In genomic region chr11:27717377-27717776, GRCh38 we compare ENCODE assay signal across 11 cellular contexts. TPM values are rescaled to one million over a fixed set of nuclear protein-coding genes. Genes with fewer than 3 reads are reported as not detected.
DNase-seq lines count a peak whose midpoint lies in the region; ATAC-seq and TF ChIP-seq lines count a peak whose summit lies in the region.
"Had no signal": no experiment of that assay in that cellular context is flagged by ENCODE, and none has a peak within 500 bp of the region (broad histone marks: within the 10 kb centered on the region; RNA-seq: fewer than 3 reads in every experiment).

No MANE protein-coding gene starts in this region.

- intact Hi-C loops in activated T-helper 1 cell treated with anti-CD3 and anti-CD28 coated beads, Interleukin-12 subunit alpha, Interleukin-12 subunit beta, Interleukin-2, Interleukin-4 antibody, amounts not matched to agents 30 ng/mL and 10 ng/mL and 1 ng/mL, durations not matched to agents 14 hours and 24 hours and 36 hours (cut with micrococcal nuclease) = no loop called here

- DNase-seq in DMS53 treated with DMSO at 0.1 percent for 48 hours (lab: John Stamatoyannopoulos, UW; ENCODE audit: unreplicated experiment) (peak; percentile 29), adipocyte (ENCODE audit: low read depth) (peak; percentile 67), mesothelial cell of epicardium (ENCODE audit: low spot score in 2 of 2, unreplicated experiment in 2 of 2) (no peak), DMS114 treated with DMSO at 0.1 percent for 48 hours (lab: John Stamatoyannopoulos, UW; ENCODE audit: unreplicated experiment) (no peak)
- no peak for DNase-seq in activated naive CD4-positive, alpha-beta T cell (lab: John Stamatoyannopoulos, UW)
- DNase-seq in activated T-helper 1 cell treated with anti-CD3 and anti-CD28 coated beads, Interleukin-12 subunit alpha, Interleukin-12 subunit beta, Interleukin-2, Interleukin-4 antibody, amounts not matched to agents 30 ng/mL and 10 ng/mL and 1 ng/mL, durations not matched to agents 14 hours and 24 hours and 36 hours (ENCODE audit: low spot score) = no peak
- DNase-seq: central memory CD4-positive, alpha-beta T cell; GOT3; KBM-7 had no signal

- peaks cover 27% of the 10 kb centered on the region for H3K4me1 Mint-ChIP-seq in mesothelial cell of epicardium
- H3K4me1 Mint-ChIP-seq in activated T-helper 1 cell treated with anti-CD3 and anti-CD28 coated beads, Interleukin-12 subunit alpha, Interleukin-12 subunit beta, Interleukin-2, Interleukin-4 antibody, amounts not matched to agents 30 ng/mL and 10 ng/mL and 1 ng/mL, durations not matched to agents 14 hours and 24 hours and 36 hours (ENCODE audit: low read depth) = no peaks in the 10 kb centered on the region

- peaks cover 20% of the 10 kb centered on the region for H3K27me3 ChIP-seq in adipocyte (replicated peaks; ENCODE audit: control insufficient read depth, insufficient read depth, low read length)

- no peaks in the 10 kb centered on the region for H3K36me3 Mint-ChIP-seq in mesothelial cell of epicardium
- H3K36me3 Mint-ChIP-seq in activated T-helper 1 cell treated with anti-CD3 and anti-CD28 coated beads, Interleukin-12 subunit alpha, Interleukin-12 subunit beta, Interleukin-2, Interleukin-4 antibody, amounts not matched to agents 30 ng/mL and 10 ng/mL and 1 ng/mL, durations not matched to agents 14 hours and 24 hours and 36 hours (ENCODE audit: low read depth) = no peaks in the 10 kb centered on the region

- no peaks in the 10 kb centered on the region for H3K9me3 Mint-ChIP-seq in mesothelial cell of epicardium
- H3K9me3 Mint-ChIP-seq in activated T-helper 1 cell treated with anti-CD3 and anti-CD28 coated beads, Interleukin-12 subunit alpha, Interleukin-12 subunit beta, Interleukin-2, Interleukin-4 antibody, amounts not matched to agents 30 ng/mL and 10 ng/mL and 1 ng/mL, durations not matched to agents 14 hours and 24 hours and 36 hours = peaks cover 10% of the 10 kb centered on the region

- peaks cover 22% of the 10 kb centered on the region for H3K4me1 ChIP-seq in adipocyte (ENCODE audit: control insufficient read depth, insufficient read depth, low read length)

- no peaks in the 10 kb centered on the region for H3K36me3 ChIP-seq in adipocyte (ENCODE audit: control insufficient read depth, insufficient read depth, low read length, severe bottlenecking)
- H3K36me3 ChIP-seq: right atrium auricular region had no signal

- H3K4me3 ChIP-seq in adipocyte (ENCODE audit: low read length) = peak overlapping the region; percentile 90

- no peak overlapping the region for H3K27ac Mint-ChIP-seq in mesothelial cell of epicardium
- no peak overlapping the region for H3K27ac Mint-ChIP-seq in activated T-helper 1 cell treated with anti-CD3 and anti-CD28 coated beads, Interleukin-12 subunit alpha, Interleukin-12 subunit beta, Interleukin-2, Interleukin-4 antibody, amounts not matched to agents 30 ng/mL and 10 ng/mL and 1 ng/mL, durations not matched to agents 14 hours and 24 hours and 36 hours

- H3K27me3 Mint-ChIP-seq in mesothelial cell of epicardium (ENCODE audit: low read depth) = peaks cover 52% of the 10 kb centered on the region
- H3K27me3 Mint-ChIP-seq in activated T-helper 1 cell treated with anti-CD3 and anti-CD28 coated beads, Interleukin-12 subunit alpha, Interleukin-12 subunit beta, Interleukin-2, Interleukin-4 antibody, amounts not matched to agents 30 ng/mL and 10 ng/mL and 1 ng/mL, durations not matched to agents 14 hours and 24 hours and 36 hours (ENCODE audit: insufficient read depth) = peaks cover 40% of the 10 kb centered on the region

- no peak for TF ChIP-seq CTCF in mesothelial cell of epicardium (IDR thresholded peaks at IDR 0.05; ENCODE audit: unreplicated experiment)

- no peaks in the 10 kb centered on the region for H3K9me3 ChIP-seq in adipocyte (ENCODE audit: control insufficient read depth, low read length)
- H3K9me3 ChIP-seq: right atrium auricular region had no signal

- peak; percentile 44 for ATAC-seq in HG03342 (IDR thresholded peaks at IDR 0.05; ENCODE audit: unreplicated experiment)

- peak overlapping the region; percentile 82 for H3K4me3 Mint-ChIP-seq in mesothelial cell of epicardium
- H3K4me3 Mint-ChIP-seq in activated T-helper 1 cell treated with anti-CD3 and anti-CD28 coated beads, Interleukin-12 subunit alpha, Interleukin-12 subunit beta, Interleukin-2, Interleukin-4 antibody, amounts not matched to agents 30 ng/mL and 10 ng/mL and 1 ng/mL, durations not matched to agents 14 hours and 24 hours and 36 hours = no peak overlapping the region

- H3K9ac ChIP-seq in adipocyte (ENCODE audit: low read length) = no peak overlapping the region

RNA-seq across cellular contexts. Expression of gene BDNF, which starts 17.1 kb away (rescaled TPM):
- total RNA-seq in mesothelial cell of epicardium = 7.1 to 8.5 TPM (median 7.9 TPM) in 3 replicates
- total RNA-seq in activated T-helper 1 cell treated with anti-CD3 and anti-CD28 coated beads, Interleukin-12 subunit alpha, Interleukin-12 subunit beta, Interleukin-2, Interleukin-4 antibody, amounts not matched to agents 30 ng/mL and 10 ng/mL and 1 ng/mL, durations not matched to agents 14 hours and 24 hours and 36 hours = not detected in 2 replicates

Comparison
In these comparisons a context has a peak if more than half of its experiments do, and no peak if none do; other contexts are left out.
1. DNase-seq: peak in DMS53 treated with DMSO at 0.1 percent for 48 hours (single experiment) and adipocyte (single experiment); none in mesothelial cell of epicardium (0 of 2), activated naive CD4-positive, alpha-beta T cell (0 of 4), DMS114 treated with DMSO at 0.1 percent for 48 hours (single experiment) and activated T-helper 1 cell treated with anti-CD3 and anti-CD28 coated beads, Interleukin-12 subunit alpha, Interleukin-12 subunit beta, Interleukin-2, Interleukin-4 antibody, amounts not matched to agents 30 ng/mL and 10 ng/mL and 1 ng/mL, durations not matched to agents 14 hours and 24 hours and 36 hours (single experiment).